ENCODE assay signal across 8 cellular contexts in the genomic region with DNA sequence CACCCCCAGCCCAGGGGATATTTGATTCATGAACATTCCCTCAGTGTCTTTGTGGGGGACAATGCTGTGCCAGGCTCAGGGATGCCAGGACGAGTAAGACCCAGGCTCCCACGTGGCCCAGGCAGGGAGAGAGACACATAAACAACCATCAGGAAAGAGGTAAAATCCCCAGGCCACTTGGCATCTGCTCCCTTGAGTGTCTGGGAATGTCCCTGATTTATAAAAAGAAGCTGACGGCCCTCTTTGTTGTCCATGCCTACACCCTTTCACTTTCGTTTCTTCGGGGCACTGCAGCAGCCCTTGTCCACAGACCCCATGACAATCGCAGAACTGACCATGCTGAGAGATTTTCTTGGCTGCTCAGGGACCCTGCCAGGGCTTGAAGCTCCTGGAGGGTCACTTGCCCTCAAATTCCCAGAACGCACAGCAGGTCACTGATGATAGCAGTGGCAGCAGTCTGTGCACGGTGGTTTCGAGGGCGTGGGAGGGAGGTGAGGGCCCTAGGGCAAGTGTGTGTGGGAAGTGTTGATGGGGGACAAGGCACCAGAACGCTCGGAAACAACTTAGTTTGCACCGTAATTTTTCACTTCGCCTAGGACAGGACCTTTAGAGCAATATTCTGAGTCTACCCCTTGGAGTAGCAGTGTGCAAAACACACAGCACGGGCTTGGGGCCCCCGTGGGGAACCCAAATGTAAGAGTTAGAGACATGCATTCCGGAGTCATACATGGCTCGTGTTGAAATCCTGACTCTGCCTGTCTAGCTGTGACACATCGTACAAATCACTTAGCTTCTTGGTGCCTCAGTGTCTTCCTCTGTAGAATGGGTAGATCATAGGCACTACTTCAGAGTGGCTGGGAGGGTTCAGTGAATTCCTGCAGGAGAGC. TPM values are rescaled to one million over a fixed set of nuclear protein-coding genes. Genes with fewer than 3 reads are reported as not detected.
DNase-seq lines count a peak whose midpoint lies in the region; ATAC-seq lines count a peak whose summit lies in the region.

No MANE protein-coding gene starts in this region.

- H3K36me3 Mint-ChIP-seq in activated CD8-positive, alpha-beta T cell treated with anti-CD3 and anti-CD28 coated beads, Interleukin-2, amount 10 ng/mL, durations not matched to agents 7 days and 5 days (ENCODE audit: low read depth), result peaks cover 6% of the 10 kb centered on the region

- peaks cover 8% of the 10 kb centered on the region for H3K27me3 Mint-ChIP-seq in activated CD8-positive, alpha-beta T cell treated with anti-CD3 and anti-CD28 coated beads, Interleukin-2, amount 10 ng/mL, durations not matched to agents 7 days and 5 days (ENCODE audit: low read depth)

- H3K36me3 ChIP-seq in skeletal muscle satellite cell (ENCODE audit: insufficient read depth, low read length), result no peaks in the 10 kb centered on the region

- H3K27ac Mint-ChIP-seq in activated CD8-positive, alpha-beta T cell treated with anti-CD3 and anti-CD28 coated beads, Interleukin-2, amount 10 ng/mL, durations not matched to agents 7 days and 5 days, result peak overlapping the region; percentile 81

- CTCF ChIA-PET in activated CD8-positive, alpha-beta T cell treated with anti-CD3 and anti-CD28 coated beads, Interleukin-2, amount 10 ng/mL, durations not matched to agents 7 days and 5 days (lab: Charles Lee), result interaction anchor here (0.8 to 2.7 kb wide), 8 partner anchors 21 to 108 kb away, joined by 3 to 14 read pairs (median 4); partner anchors contain the start of gene CYLD

- H3K4me3 Mint-ChIP-seq in activated CD8-positive, alpha-beta T cell treated with anti-CD3 and anti-CD28 coated beads, Interleukin-2, amount 10 ng/mL, durations not matched to agents 7 days and 5 days, result peak overlapping the region; percentile 65

- H3K9ac ChIP-seq in skeletal muscle satellite cell (ENCODE audit: low read depth, low read length), result peak overlapping the region; percentile 65

- H3K27me3 ChIP-seq in skeletal muscle satellite cell (ENCODE audit: control insufficient read depth, insufficient read depth, low read length), result no peaks in the 10 kb centered on the region

- intact Hi-C loops in posterior vena cava (cut with DNase I), result no loop called here

- peaks cover 49% of the 10 kb centered on the region for H3K4me1 Mint-ChIP-seq in activated CD8-positive, alpha-beta T cell treated with anti-CD3 and anti-CD28 coated beads, Interleukin-2, amount 10 ng/mL, durations not matched to agents 7 days and 5 days (ENCODE audit: low read depth)

- H3K9me3 ChIP-seq in skeletal muscle satellite cell (replicated peaks; ENCODE audit: low read length), result no peaks in the 10 kb centered on the region

- peak overlapping the region; percentile 69 for H3K4me3 ChIP-seq in skeletal muscle satellite cell (ENCODE audit: low read length)

- POLR2A ChIA-PET in activated CD8-positive, alpha-beta T cell treated with anti-CD3 and anti-CD28 coated beads, Interleukin-2, amount 10 ng/mL, durations not matched to agents 7 days and 5 days (lab: Charles Lee), result interaction anchor here (1.1 to 1.4 kb wide), 2 partner anchors 20 to 44 kb away, joined by 3 to 4 read pairs; partner anchors contain the start of gene CYLD

- H3K4me2 ChIP-seq in skeletal muscle satellite cell (ENCODE audit: low read length), result peak overlapping the region; percentile 91

- H3K9me3 Mint-ChIP-seq in activated CD8-positive, alpha-beta T cell treated with anti-CD3 and anti-CD28 coated beads, Interleukin-2, amount 10 ng/mL, durations not matched to agents 7 days and 5 days (ENCODE audit: insufficient read depth), result no peaks in the 10 kb centered on the region

- peak; percentile 30 for ATAC-seq in HG03095 (IDR thresholded peaks at IDR 0.05; ENCODE audit: unreplicated experiment)
- peak; percentile 48 for ATAC-seq in activated CD8-positive, alpha-beta T cell treated with anti-CD3 and anti-CD28 coated beads, Interleukin-2, amount 10 ng/mL, durations not matched to agents 7 days and 5 days

- peaks cover 30% of the 10 kb centered on the region for H3K4me1 ChIP-seq in skeletal muscle satellite cell (ENCODE audit: control insufficient read depth, insufficient read depth, low read length)

- peak; percentile 76 for DNase-seq in stimulated activated naive CD4-positive, alpha-beta T cell treated with Interleukin-2 at 50 U/mL for 16 hours (lab: John Stamatoyannopoulos, UW)
- DNase-seq in stimulated activated naive CD4-positive, alpha-beta T cell (lab: John Stamatoyannopoulos, UW), result no peak
- DNase-seq in activated CD8-positive, alpha-beta T cell treated with anti-CD3 and anti-CD28 coated beads, Interleukin-2, amount 10 ng/mL, durations not matched to agents 7 days and 5 days, result no peak
- DNase-seq in globus pallidus (ENCODE audit: low spot score), result peak; percentile 50
- DNase-seq in RKO (ENCODE audit: low spot score), result no peak
- DNase-seq in posterior vena cava (ENCODE audit: low spot score), result no peak

RNA-seq across cellular contexts. Expression of gene NOD2, which starts 4.7 kb away (rescaled TPM):
- 1 to 10 TPM; 1.6 to 1.7 TPM for total RNA-seq in activated CD8-positive, alpha-beta T cell treated with anti-CD3 and anti-CD28 coated beads, Interleukin-2, amount 10 ng/mL, durations not matched to agents 7 days and 5 days
- under 0.01 and 0.22 TPM in 2 replicates for total RNA-seq in skeletal muscle satellite cell (2012; rRNA removed)
- total RNA-seq in posterior vena cava, result 1 to 10 TPM; 2.9 to 4.5 TPM

RNA-seq across cellular contexts. Expression of gene SNX20, which starts 17.0 kb away (rescaled TPM):
- total RNA-seq in activated CD8-positive, alpha-beta T cell treated with anti-CD3 and anti-CD28 coated beads, Interleukin-2, amount 10 ng/mL, durations not matched to agents 7 days and 5 days, result 10 to 100 TPM; 64.8 to 65.3 TPM
- total RNA-seq in skeletal muscle satellite cell (2012; rRNA removed), result not detected in 2 replicates
- total RNA-seq in posterior vena cava, result 1 to 10 TPM; 1.8 to 2.7 TPM

RNA-seq across cellular contexts. Expression of gene CYLD, which starts 43.8 kb away (rescaled TPM):
- 100 to 1,000 TPM; 116 to 129 TPM for total RNA-seq in activated CD8-positive, alpha-beta T cell treated with anti-CD3 and anti-CD28 coated beads, Interleukin-2, amount 10 ng/mL, durations not matched to agents 7 days and 5 days
- 30.8 and 40.6 TPM in 2 replicates for total RNA-seq in skeletal muscle satellite cell (2012; rRNA removed)
- 10 to 100 TPM; 46.9 to 75.8 TPM for total RNA-seq in posterior vena cava

Comparison
In these comparisons a context has a peak if more than half of its experiments do, and no peak if none do; other contexts are left out.
1. DNase-seq: peak in stimulated activated naive CD4-positive, alpha-beta T cell treated with Interleukin-2 at 50 U/mL for 16 hours (single experiment) and globus pallidus (single experiment); none in stimulated activated naive CD4-positive, alpha-beta T cell (0 of 6), activated CD8-positive, alpha-beta T cell treated with anti-CD3 and anti-CD28 coated beads, Interleukin-2, amount 10 ng/mL, durations not matched to agents 7 days and 5 days (single experiment), RKO (single experiment) and posterior vena cava (single experiment).
2. RNA of gene SNX20, which starts 17.0 kb away (total RNA-seq): 64.8 to 65.3 TPM in activated CD8-positive, alpha-beta T cell treated with anti-CD3 and anti-CD28 coated beads, Interleukin-2, amount 10 ng/mL, durations not matched to agents 7 days and 5 days; 1.8 to 2.7 TPM in posterior vena cava; every median in the first group is over 10 times any median in the second.